ENCODE assay signal across 1 cellular context in the genomic region with DNA sequence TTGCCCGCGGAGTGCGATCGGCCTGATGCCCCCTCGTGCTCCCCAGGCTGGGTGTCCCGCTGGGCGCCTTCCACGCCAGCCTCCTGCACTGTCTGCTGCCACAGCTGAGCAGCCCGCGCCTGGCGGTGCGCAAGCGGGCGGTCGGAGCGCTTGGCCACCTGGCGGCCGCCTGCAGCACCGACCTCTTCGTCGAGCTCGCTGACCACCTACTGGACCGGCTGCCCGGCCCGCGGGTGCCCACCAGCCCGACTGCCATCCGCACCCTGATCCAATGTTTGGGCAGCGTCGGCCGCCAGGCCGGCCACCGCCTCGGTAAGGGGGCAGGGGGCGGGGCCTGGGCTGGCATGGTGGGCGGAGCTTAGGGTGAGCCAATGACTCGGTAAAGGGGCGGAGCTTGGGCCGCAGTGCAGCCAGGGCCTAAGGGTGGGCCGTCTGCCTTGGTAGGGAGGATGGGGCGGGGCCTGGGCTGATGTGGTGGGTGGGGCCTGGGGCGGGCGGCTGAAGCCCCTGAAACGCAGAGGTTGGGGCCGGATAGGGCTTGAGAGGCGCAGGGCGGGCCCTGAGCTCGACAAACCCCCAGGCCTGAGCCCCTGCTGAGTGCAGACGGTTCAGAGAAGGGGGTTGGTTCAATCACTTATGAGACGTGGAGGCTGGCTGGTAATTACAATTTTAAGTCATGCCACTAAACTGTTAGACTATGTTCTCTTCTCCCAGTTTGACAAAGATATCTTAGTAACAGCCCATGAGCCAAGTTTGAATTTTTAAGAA.
TF ChIP-seq lines count a peak whose summit lies in the region.

No MANE protein-coding gene starts in this region.

TF ChIP-seq in HepG2, 621 proteins besides CTCF, POLR2A, EP300 and RAD21 (continued from another document and continues in another):
- TF ChIP-seq, protein P1, sequence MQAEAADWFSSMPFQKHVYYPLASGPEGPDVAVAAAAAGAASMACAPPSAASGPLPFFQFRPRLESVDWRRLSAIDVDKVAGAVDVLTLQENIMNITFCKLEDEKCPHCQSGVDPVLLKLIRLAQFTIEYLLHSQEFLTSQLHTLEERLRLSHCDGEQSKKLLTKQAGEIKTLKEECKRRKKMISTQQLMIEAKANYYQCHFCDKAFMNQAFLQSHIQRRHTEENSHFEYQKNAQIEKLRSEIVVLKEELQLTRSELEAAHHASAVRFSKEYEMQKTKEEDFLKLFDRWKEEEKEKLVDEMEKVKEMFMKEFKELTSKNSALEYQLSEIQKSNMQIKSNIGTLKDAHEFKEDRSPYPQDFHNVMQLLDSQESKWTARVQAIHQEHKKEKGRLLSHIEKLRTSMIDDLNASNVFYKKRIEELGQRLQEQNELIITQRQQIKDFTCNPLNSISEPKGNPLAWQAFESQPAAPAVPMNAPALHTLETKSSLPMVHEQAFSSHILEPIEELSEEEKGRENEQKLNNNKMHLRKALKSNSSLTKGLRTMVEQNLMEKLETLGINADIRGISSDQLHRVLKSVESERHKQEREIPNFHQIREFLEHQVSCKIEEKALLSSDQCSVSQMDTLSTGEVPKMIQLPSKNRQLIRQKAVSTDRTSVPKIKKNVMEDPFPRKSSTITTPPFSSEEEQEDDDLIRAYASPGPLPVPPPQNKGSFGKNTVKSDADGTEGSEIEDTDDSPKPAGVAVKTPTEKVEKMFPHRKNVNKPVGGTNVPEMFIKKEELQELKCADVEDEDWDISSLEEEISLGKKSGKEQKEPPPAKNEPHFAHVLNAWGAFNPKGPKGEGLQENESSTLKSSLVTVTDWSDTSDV (CRISPR knock-in tag; IDR thresholded peaks at IDR 0.05) = 0 out of 2 replicates have a peak, but pooled peaks have one; percentile 59
- TF ChIP-seq XRCC5 (optimal IDR thresholded peaks at IDR 0.05; ENCODE audit: low read length) (peak; percentile 71), ZFX (CRISPR knock-in tag; IDR thresholded peaks at IDR 0.05; ENCODE audit: low read depth) (peak; percentile 70), SMARCC2 (IDR thresholded peaks at IDR 0.05) (no peak), ZNF138 (CRISPR knock-in tag; IDR thresholded peaks at IDR 0.05; ENCODE audit: low read depth) (no peak), DNMT3B (CRISPR knock-in tag; conservative IDR thresholded peaks at IDR 0.05) (no peak), TARDBP (CRISPR knock-in tag; IDR thresholded peaks at IDR 0.05) (peak; percentile 59), ZBTB38 (CRISPR knock-in tag; IDR thresholded peaks at IDR 0.05) (peak; percentile 40; the same call in 1 of the 2 replicates), SMYD3 (CRISPR knock-in tag; IDR thresholded peaks at IDR 0.05) (no peak), GTF2F1 (IDR thresholded peaks at IDR 0.05; ENCODE audit: low read length) (no peak), ZBTB1 (CRISPR knock-in tag; IDR thresholded peaks at IDR 0.05; ENCODE audit: borderline replicate concordance) (no peak), ZNF484 (CRISPR knock-in tag; IDR thresholded peaks at IDR 0.05; ENCODE audit: borderline replicate concordance, low read depth) (no peak), RBFOX2 (IDR thresholded peaks at IDR 0.05; ENCODE audit: low read depth, low read length) (peak; percentile 54), ZBTB10 (CRISPR knock-in tag; IDR thresholded peaks at IDR 0.05; ENCODE audit: borderline replicate concordance) (no peak), DMAP1 (CRISPR knock-in tag; IDR thresholded peaks at IDR 0.05) (0 out of 2 replicates have a peak, but pooled peaks have one; percentile 51), ZMAT3 (CRISPR knock-in tag; conservative IDR thresholded peaks at IDR 0.05) (0 out of 2 replicates have a peak, but pooled peaks have one; percentile 36), MAFG (CRISPR knock-in tag; IDR thresholded peaks at IDR 0.05) (no peak), ZNF317 (CRISPR knock-in tag; IDR thresholded peaks at IDR 0.05) (no peak), ELK4 (CRISPR knock-in tag; IDR thresholded peaks at IDR 0.05; ENCODE audit: borderline replicate concordance) (no peak), RFX1 (IDR thresholded peaks at IDR 0.05) (no peak), ZNF33A (CRISPR knock-in tag; IDR thresholded peaks at IDR 0.05; ENCODE audit: borderline replicate concordance) (no peak), CAMTA2 (CRISPR knock-in tag; IDR thresholded peaks at IDR 0.05; ENCODE audit: borderline replicate concordance) (no peak), KDM1A (CRISPR knock-in tag; IDR thresholded peaks at IDR 0.05) (no peak), FUBP1 (CRISPR knock-in tag; IDR thresholded peaks at IDR 0.05; ENCODE audit: borderline replicate concordance) (no peak), ZNF850 (CRISPR knock-in tag; conservative IDR thresholded peaks at IDR 0.05) (no peak), NR2C2 (CRISPR knock-in tag; IDR thresholded peaks at IDR 0.05; ENCODE audit: borderline replicate concordance) (no peak), ATF6 (CRISPR knock-in tag; conservative IDR thresholded peaks at IDR 0.05) (no peak)
- TF ChIP-seq, protein P2, sequence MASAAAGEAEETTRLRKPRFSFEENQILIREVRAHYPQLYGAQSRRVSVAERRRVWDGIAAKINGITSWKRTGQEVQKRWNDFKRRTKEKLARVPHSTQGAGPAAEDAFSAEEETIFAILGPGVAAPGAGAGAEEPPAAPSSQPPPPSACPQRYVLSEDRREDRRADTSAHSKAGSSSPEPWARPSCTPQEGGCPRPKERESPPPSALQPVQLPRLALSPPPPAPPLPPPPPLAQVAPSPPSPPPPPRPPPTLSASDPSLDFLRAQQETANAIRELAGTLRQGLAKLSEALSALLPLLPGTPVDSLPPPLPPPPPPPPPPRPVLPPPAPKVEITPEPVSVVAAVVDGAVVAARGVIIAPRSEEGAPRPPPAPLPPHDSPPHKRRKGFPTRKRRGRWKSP (CRISPR knock-in tag; IDR thresholded peaks at IDR 0.05) = peak; percentile 54; the same call in 1 of the 2 replicates
- TF ChIP-seq, protein P3, sequence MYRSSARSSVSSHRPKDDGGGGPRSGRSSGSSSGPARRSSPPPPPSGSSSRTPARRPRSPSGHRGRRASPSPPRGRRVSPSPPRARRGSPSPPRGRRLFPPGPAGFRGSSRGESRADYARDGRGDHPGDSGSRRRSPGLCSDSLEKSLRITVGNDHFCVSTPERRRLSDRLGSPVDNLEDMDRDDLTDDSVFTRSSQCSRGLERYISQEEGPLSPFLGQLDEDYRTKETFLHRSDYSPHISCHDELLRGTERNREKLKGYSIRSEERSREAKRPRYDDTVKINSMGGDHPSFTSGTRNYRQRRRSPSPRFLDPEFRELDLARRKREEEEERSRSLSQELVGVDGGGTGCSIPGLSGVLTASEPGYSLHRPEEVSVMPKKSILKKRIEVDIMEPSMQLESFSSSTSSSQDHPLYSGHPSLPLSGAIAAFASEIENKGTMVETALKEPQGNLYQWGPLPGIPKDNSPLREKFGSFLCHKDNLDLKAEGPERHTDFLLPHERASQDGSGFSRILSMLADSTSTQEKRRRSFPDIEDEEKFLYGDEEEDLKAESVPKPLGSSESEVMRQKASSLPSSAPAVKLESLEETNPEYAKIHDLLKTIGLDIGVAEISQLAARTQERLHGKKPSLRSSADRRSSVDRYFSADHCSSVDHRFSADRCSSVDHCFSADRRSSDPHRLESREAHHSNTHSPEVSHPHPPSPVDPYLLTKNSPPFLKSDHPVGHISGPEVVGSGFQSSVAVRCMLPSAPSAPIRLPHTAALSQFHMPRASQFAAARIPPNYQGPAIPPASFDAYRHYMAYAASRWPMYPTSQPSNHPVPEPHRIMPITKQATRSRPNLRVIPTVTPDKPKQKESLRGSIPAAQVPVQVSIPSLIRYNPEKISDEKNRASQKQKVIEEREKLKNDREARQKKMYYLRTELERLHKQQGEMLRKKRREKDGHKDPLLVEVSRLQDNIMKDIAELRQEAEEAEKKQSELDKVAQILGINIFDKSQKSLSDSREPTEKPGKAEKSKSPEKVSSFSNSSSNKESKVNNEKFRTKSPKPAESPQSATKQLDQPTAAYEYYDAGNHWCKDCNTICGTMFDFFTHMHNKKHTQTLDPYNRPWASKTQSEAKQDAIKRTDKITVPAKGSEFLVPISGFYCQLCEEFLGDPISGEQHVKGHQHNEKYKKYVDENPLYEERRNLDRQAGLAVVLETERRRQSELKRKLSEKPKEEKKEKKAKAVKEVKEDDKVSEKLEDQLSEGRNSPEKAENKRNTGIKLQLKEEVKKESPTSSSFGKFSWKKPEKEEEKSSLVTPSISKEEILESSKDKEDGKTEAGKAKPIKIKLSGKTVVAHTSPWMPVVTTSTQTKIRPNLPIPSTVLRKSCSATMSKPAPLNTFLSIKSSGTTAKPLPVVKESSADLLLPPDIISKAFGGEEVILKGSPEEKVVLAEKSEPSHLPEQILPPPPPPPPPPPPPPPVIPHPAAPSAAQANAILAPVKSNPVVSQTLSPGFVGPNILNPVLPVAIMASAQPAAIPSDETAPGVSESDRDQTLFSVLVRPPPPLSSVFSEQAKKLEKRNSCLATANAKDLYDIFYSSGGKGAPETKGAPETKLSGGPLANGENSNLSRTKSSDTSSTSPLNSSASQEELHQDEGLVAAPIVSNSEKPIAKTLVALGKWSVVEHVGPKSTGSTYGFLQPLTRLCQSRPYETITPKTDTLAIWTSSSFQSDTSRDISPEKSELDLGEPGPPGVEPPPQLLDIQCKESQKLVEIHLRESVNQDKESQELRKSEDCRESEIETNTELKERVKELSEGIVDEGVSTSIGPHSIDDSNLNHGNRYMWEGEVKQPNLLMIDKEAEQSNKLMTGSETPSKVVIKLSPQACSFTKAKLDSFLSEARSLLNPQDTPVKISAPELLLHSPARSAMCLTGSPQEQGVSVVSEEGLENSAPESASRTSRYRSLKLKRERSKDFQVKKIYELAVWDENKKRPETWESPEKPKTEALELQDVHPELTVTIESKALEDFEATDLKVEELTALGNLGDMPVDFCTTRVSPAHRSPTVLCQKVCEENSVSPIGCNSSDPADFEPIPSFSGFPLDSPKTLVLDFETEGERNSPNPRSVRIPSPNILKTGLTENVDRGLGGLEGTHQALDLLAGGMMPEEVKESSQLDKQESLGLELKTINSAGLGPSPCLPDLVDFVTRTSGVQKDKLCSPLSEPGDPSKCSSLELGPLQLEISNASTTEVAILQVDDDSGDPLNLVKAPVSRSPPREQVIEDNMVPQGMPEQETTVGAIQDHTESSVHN (CRISPR knock-in tag; IDR thresholded peaks at IDR 0.05) = no peak
- TF ChIP-seq, protein P4, sequence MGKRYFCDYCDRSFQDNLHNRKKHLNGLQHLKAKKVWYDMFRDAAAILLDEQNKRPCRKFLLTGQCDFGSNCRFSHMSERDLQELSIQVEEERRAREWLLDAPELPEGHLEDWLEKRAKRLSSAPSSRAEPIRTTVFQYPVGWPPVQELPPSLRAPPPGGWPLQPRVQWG (CRISPR knock-in tag; IDR thresholded peaks at IDR 0.05; ENCODE audit: borderline replicate concordance, low read depth) = no peak
